ENCODE assay signal across 1 cellular context in genomic region chrX:95056901-95057300, GRCh38.
TF ChIP-seq lines count a peak whose summit lies in the region.

No MANE protein-coding gene starts in this region.

TF ChIP-seq in HepG2, 621 proteins besides CTCF, POLR2A, EP300 and RAD21 (continued from another document):
- TF ChIP-seq ZNF605 (CRISPR knock-in tag; IDR thresholded peaks at IDR 0.05) (no peak), RAD51 (IDR thresholded peaks at IDR 0.05; ENCODE audit: borderline replicate concordance) (no peak)
TF ChIP-seq in HepG2: peak in this region for 0.
